8 cellular contexts compared by ENCODE assay signal in genomic region chr10:13472359-13472758, GRCh38. TPM values are rescaled to one million over a fixed set of nuclear protein-coding genes. Genes with fewer than 3 reads are reported as not detected.
"Had no signal": no experiment of that assay in that cellular context is flagged by ENCODE, and none has a peak within 500 bp of the region (broad histone marks: within the 10 kb centered on the region; RNA-seq: fewer than 3 reads in every experiment).

No MANE protein-coding gene starts in this region.

- H3K27ac ChIP-seq: HL-60, KMS-11 had no signal

- H3K27me3 Mint-ChIP-seq: IgD-negative memory B cell had no signal

- H3K36me3 Mint-ChIP-seq: IgD-negative memory B cell had no signal

- H3K27ac Mint-ChIP-seq: IgD-negative memory B cell had no signal

- ATAC-seq: K562 had no signal

- H3K4me3 ChIP-seq: K562 had no signal

- H3K4me3 Mint-ChIP-seq: IgD-negative memory B cell had no signal

- H3K4me1 Mint-ChIP-seq: IgD-negative memory B cell had no signal

- H3K9ac ChIP-seq: KMS-11 had no signal

- H3K4me2 ChIP-seq: KMS-11 had no signal

- FAIRE-seq: HTR-8/SVneo, K562 had no signal

- DNase-seq: IMR-90, KBM-7, KG1 had no signal

RNA-seq across cellular contexts. Expression of gene BEND7, which starts 56.5 kb away (rescaled TPM):
- polyA plus RNA-seq: IgD-negative memory B cell had no signal
